ENCODE assay signal across 11 cellular contexts in genomic region chr2:102070058-102070642, GRCh38.
DNase-seq lines count a peak whose midpoint lies in the region; ATAC-seq and TF ChIP-seq lines count a peak whose summit lies in the region.
"Had no signal": no experiment of that assay in that cellular context is flagged by ENCODE, and none has a peak within 500 bp of the region (broad histone marks: within the 10 kb centered on the region; RNA-seq: fewer than 3 reads in every experiment).

No MANE protein-coding gene starts in this region.

- H3K4me2 ChIP-seq in GM23248 (ENCODE audit: unreplicated experiment), result peak overlapping the region; percentile 69

- H3K27me3 ChIP-seq in GM23248 (replicated peaks; ENCODE audit: insufficient read depth) (no peaks in the 10 kb centered on the region), skeletal muscle tissue (ENCODE audit: control insufficient read depth in 3 of 3, insufficient read depth in 3 of 3, low read length in 3 of 3) (no peaks in the 10 kb centered on the region), H7 (ENCODE audit: control insufficient read depth, insufficient read depth, low read length) (no peaks in the 10 kb centered on the region; the same call in 1 of the 2 replicates)

- no peak for ATAC-seq in HG03196 (IDR thresholded peaks at IDR 0.05; ENCODE audit: unreplicated experiment)

- peaks cover 28% of the 10 kb centered on the region for H3F3A ChIP-seq in GM23248 (ENCODE audit: insufficient read depth)

- H3K9me2 ChIP-seq in GM23248 (ENCODE audit: insufficient read depth), result no peaks in the 10 kb centered on the region

- H3K27me3 Mint-ChIP-seq in chondrocyte (ENCODE audit: low read depth), result no peaks in the 10 kb centered on the region

- H3K27ac ChIP-seq in GM23248, result peak overlapping the region; percentile 87
- H3K27ac ChIP-seq in skeletal muscle tissue (ENCODE audit: low read depth, low read length), result peak overlapping the region; percentile 92

- in situ Hi-C loops in GM23248 (cut with MboI), result no loop called here

- no peaks in the 10 kb centered on the region for H3K79me2 ChIP-seq in GM23248 (ENCODE audit: insufficient read depth)

- H3K9me3 ChIP-seq in GM23248 (ENCODE audit: low read depth) (no peaks in the 10 kb centered on the region), skeletal muscle tissue (ENCODE audit: control insufficient read depth in 3 of 3, low read length in 3 of 3) (no peaks in the 10 kb centered on the region)

- no peaks in the 10 kb centered on the region for H4K20me1 ChIP-seq in GM23248 (ENCODE audit: insufficient read depth)

- H3K36me3 Mint-ChIP-seq in chondrocyte (ENCODE audit: low read depth), result peaks cover 2% of the 10 kb centered on the region
- H3K36me3 Mint-ChIP-seq: brain had no signal

- H3K9me3 Mint-ChIP-seq in chondrocyte (ENCODE audit: low read depth), result peaks cover 3% of the 10 kb centered on the region
- H3K9me3 Mint-ChIP-seq: activated B cell treated with CpG ODN at 0.5 μM for 24 hours had no signal

- peak; percentile 88 for DNase-seq in GM23248
- DNase-seq in chondrocyte (ENCODE audit: low spot score), result no peak
- DNase-seq in kidney glomerular epithelial cell (lab: John Stamatoyannopoulos, UW), result peak; percentile 21
- DNase-seq in central memory CD4-positive, alpha-beta T cell, result no peak
- DNase-seq in H7, result no peak
- no peak for DNase-seq in NCI-H146 (lab: John Stamatoyannopoulos, UW)
- DNase-seq: activated B cell treated with CpG ODN at 0.5 μM for 24 hours had no signal

- WGBS in GM23248 (ENCODE audit: low coverage in 1 of 2, low lambda C conversion rate in 2 of 2, missing lambda C conversion rate in 2 of 2), 2 experiments, result 9 to 10% methylated on average over 8 of the region's 8 CpGs

- peaks cover 36% of the 10 kb centered on the region for H3K4me1 Mint-ChIP-seq in chondrocyte (ENCODE audit: low read depth)

- no peak for TF ChIP-seq CTCF in chondrocyte (IDR thresholded peaks at IDR 0.05)

- peak overlapping the region; percentile 27 for H3K27ac Mint-ChIP-seq in chondrocyte (ENCODE audit: unreplicated experiment)
- H3K27ac Mint-ChIP-seq: activated B cell treated with CpG ODN at 0.5 μM for 24 hours, memory B cell had no signal

- no peak overlapping the region for H3K4me3 Mint-ChIP-seq in chondrocyte (ENCODE audit: unreplicated experiment)
- H3K4me3 Mint-ChIP-seq: activated B cell treated with CpG ODN at 0.5 μM for 24 hours, brain, memory B cell had no signal

- peak overlapping the region; percentile 80 for H2AFZ ChIP-seq in GM23248

- H3K4me1 ChIP-seq in GM23248 (ENCODE audit: insufficient read depth) (peaks cover 33% of the 10 kb centered on the region), skeletal muscle tissue (ENCODE audit: control insufficient read depth in 3 of 3, insufficient read depth in 3 of 3, low read length in 3 of 3) (peaks cover 33 to 48% (median 33%) of the 10 kb centered on the region in 3 donors)

- peak overlapping the region; percentile 41 for H3K4me3 ChIP-seq in GM23248
- H3K4me3 ChIP-seq in skeletal muscle tissue (ENCODE audit: low read length in 3 of 3), result peak overlapping the region; percentile 64 to 81 (median 74)
- no peak overlapping the region for H3K4me3 ChIP-seq in H7 (ENCODE audit: insufficient read depth, low read depth, low read length)

- no peaks in the 10 kb centered on the region for H3K36me3 ChIP-seq in GM23248 (ENCODE audit: low read depth)
- H3K36me3 ChIP-seq in skeletal muscle tissue (ENCODE audit: control insufficient read depth in 3 of 3, insufficient read depth in 3 of 3, low read length in 3 of 3), result no peaks in the 10 kb centered on the region
- H3K36me3 ChIP-seq in H7 (replicated peaks; ENCODE audit: control insufficient read depth, insufficient read depth, low read length), result no peaks in the 10 kb centered on the region

- peak overlapping the region; percentile 76 for H3K9ac ChIP-seq in GM23248
- H3K9ac ChIP-seq in skeletal muscle tissue (ENCODE audit: low read depth in 1 of 3, low read length in 3 of 3), result peak overlapping the region; percentile 69 to 86 (median 85)

Comparison
In these comparisons a context has a peak if more than half of its experiments do, and no peak if none do; other contexts are left out.
1. DNase-seq: peak in GM23248 (single experiment) and kidney glomerular epithelial cell (single experiment); none in chondrocyte (single experiment), central memory CD4-positive, alpha-beta T cell (single experiment), H7 (single experiment) and NCI-H146 (single experiment).